ENCODE assay signal across 21 cellular contexts in the genomic region with DNA sequence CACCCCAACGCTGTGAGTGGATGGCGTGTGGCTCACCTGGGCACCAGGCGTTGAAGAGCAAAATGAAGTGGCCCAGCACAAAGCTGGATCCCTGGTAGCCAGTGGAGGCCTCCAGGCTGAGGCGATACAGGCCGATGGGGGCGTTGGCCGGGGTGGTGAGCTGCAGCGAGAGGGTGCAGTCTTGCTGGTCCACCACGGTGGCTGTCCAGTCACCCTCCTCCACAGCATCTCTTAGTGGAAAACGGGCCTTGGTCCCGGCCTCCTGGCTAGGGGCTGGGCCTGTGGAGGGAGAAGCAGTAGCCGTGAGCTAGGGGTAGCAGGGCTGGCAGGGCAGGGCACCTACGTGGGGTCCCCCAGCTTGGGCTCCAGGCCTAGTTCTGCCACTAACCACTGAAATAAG. TPM values are rescaled to one million over a fixed set of nuclear protein-coding genes. Genes with fewer than 3 reads are reported as not detected.
A peak's percentile ranks its signal among the peaks of the same experiment; 100 is the strongest.
DNase-seq lines count a peak whose midpoint lies in the region; ATAC-seq, FAIRE-seq and TF ChIP-seq lines count a peak whose summit lies in the region.
"Had no signal": no experiment of that assay in that cellular context is flagged by ENCODE, and none has a peak within 500 bp of the region (broad histone marks: within the 10 kb centered on the region; RNA-seq: fewer than 3 reads in every experiment).

No MANE protein-coding gene starts in this region.

- in situ Hi-C loops in HepG2 (cut with HindIII; ENCODE audit: extremely low pct_ligation_motif_present, low pct_unique_long_range_greater_than_20kb), result no loop called here

- H4K20me1 ChIP-seq in HepG2 (ENCODE audit: insufficient read depth, low read length), result no peaks in the 10 kb centered on the region

- ATAC-seq in HepG2 (no peak), right lobe of liver (no peak), gastroesophageal sphincter (no peak), psoas muscle (no peak), left lung (no peak)
- ATAC-seq: activated CD4-positive, CD25-positive, alpha-beta regulatory T cell treated with anti-CD3 and anti-CD28 coated beads, Interleukin-2, amount 50 U/mL, for 24 hours; activated CD8-positive, alpha-beta T cell treated with anti-CD3 and anti-CD28 coated beads, Interleukin-2, amount 10 ng/mL, durations not matched to agents 7 days and 5 days had no signal

- POLR2A ChIA-PET in HepG2 (lab: Yijun Ruan, JAX), result interaction anchor here (2.4 kb wide), 1 partner anchor 12 kb away, joined by 13 read pairs; no protein-coding TSS in a partner anchor

- intact Hi-C loops in HepG2 (cut with micrococcal nuclease; ENCODE audit: unreplicated experiment) (no loop called here), right lobe of liver (cut with DNase I) (no loop called here), psoas muscle (cut with DNase I) (no loop called here), vagina (cut with DNase I) (no loop called here), left lung (cut with DNase I) (no loop called here)

- WGBS in HepG2 (ENCODE audit: low lambda C conversion rate), result 92% methylated on average over 12 of the region's 13 CpGs
- 80% methylated on average over 1 of the region's 13 CpGs for WGBS in right lobe of liver (ENCODE audit: insufficient coverage, low coverage, low lambda C conversion rate, missing lambda C conversion rate)
- 80% methylated on average over 1 of the region's 13 CpGs; no CpG with 5 or more reads in 1 of the 2 donors for WGBS in gastroesophageal sphincter (ENCODE audit: low coverage in 1 of 2), 2 donors
- WGBS in psoas muscle, 3 donors, result 91 to 94% (median 93%) methylated on average over 13 of the region's 13 CpGs

- H3K9ac ChIP-seq in HepG2 (ENCODE audit: insufficient read depth, low read depth, low read length), result no peak overlapping the region
- H3K9ac ChIP-seq: SK-N-SH had no signal

- H2AFZ ChIP-seq in HepG2 (ENCODE audit: low read length), result no peak overlapping the region

- TF ChIP-seq EP300 in HepG2 (IDR thresholded peaks at IDR 0.05; ENCODE audit: low read depth in 2 of 2, low read length in 2 of 2), result no peak
- no peak for TF ChIP-seq EP300 in HepG2 (CRISPR knock-in tag; IDR thresholded peaks at IDR 0.05; ENCODE audit: borderline replicate concordance)
- no peak for TF ChIP-seq EP300 in gastroesophageal sphincter (IDR thresholded peaks at IDR 0.05)

- H3K79me2 ChIP-seq in HepG2 (ENCODE audit: insufficient read depth, low read length), result no peaks in the 10 kb centered on the region

- CTCF ChIA-PET in HepG2 (lab: Yijun Ruan, JAX; ENCODE audit: low intra/inter-chr PET ratio, low total read pairs), result no interaction called here

- H3K27ac ChIP-seq in HepG2 (ENCODE audit: extremely low read length, insufficient read depth, low read length) (no peak overlapping the region), right lobe of liver (peak overlapping the region in 1 of 3 donors; percentile 37), gastroesophageal sphincter (peak overlapping the region; percentile 88 to 89 (median 88)), psoas muscle (peak overlapping the region; percentile 63), vagina (peak overlapping the region; percentile 72), left lung (peak overlapping the region in 1 of 2 donors; percentile 62)

- TF ChIP-seq POLR2A in HepG2 (IDR thresholded peaks at IDR 0.05; ENCODE audit: insufficient read depth in 1 of 2, low read depth in 2 of 2, low read length in 2 of 2) (no peak), right lobe of liver (IDR thresholded peaks at IDR 0.05) (no peak), gastroesophageal sphincter (IDR thresholded peaks at IDR 0.05) (no peak), vagina (IDR thresholded peaks at IDR 0.05) (no peak)

- no peak overlapping the region for H3K4me2 ChIP-seq in HepG2 (ENCODE audit: low read depth, low read length)
- H3K4me2 ChIP-seq: SK-N-SH had no signal

- no TSS peak for BruUV-seq in HepG2 (replicated peaks; lab: Mats Ljungman, UMichigan)

- H3K27me3 ChIP-seq in HepG2 (ENCODE audit: control insufficient read depth in 1 of 2, insufficient read depth in 2 of 2, low read length in 2 of 2) (no peaks in the 10 kb centered on the region), right lobe of liver (no peaks in the 10 kb centered on the region), gastroesophageal sphincter (no peaks in the 10 kb centered on the region), psoas muscle (ENCODE audit: insufficient read depth in 3 of 3, low read length in 2 of 3) (no peaks in the 10 kb centered on the region), vagina (no peaks in the 10 kb centered on the region), left lung (no peaks in the 10 kb centered on the region)
- H3K27me3 ChIP-seq: cardiac muscle cell, transverse colon had no signal

- TF ChIP-seq RAD21 in HepG2 (CRISPR knock-in tag; IDR thresholded peaks at IDR 0.05), result no peak

- H3K4me1 ChIP-seq in HepG2 (ENCODE audit: insufficient read depth, low read length) (peaks cover 24% of the 10 kb centered on the region), right lobe of liver (peaks cover 0 to 57% (median 27%) of the 10 kb centered on the region in 4 donors), gastroesophageal sphincter (peaks cover 0 to 99% (median 36%) of the 10 kb centered on the region in 3 donors), psoas muscle (peaks cover 27% of the 10 kb centered on the region), vagina (peaks cover 68% of the 10 kb centered on the region), left lung (peaks cover 23 to 95% of the 10 kb centered on the region in 2 donors)

- H3K4me3 ChIP-seq in HepG2 (replicated peaks in 1 of 3; ENCODE audit: insufficient read depth in 1 of 3, low read depth in 2 of 3, low read length in 3 of 3) (no peak overlapping the region), right lobe of liver (no peak overlapping the region), gastroesophageal sphincter (no peak overlapping the region), psoas muscle (no peak overlapping the region), vagina (no peak overlapping the region), left lung (no peak overlapping the region)
- H3K4me3 ChIP-seq: cardiac muscle cell, transverse colon had no signal

- peaks cover 9 to 16% of the 10 kb centered on the region in 2 experiments; a peak in 4 of 5 replicates for H3K36me3 ChIP-seq in HepG2 (replicated peaks in 1 of 2; ENCODE audit: control insufficient read depth in 1 of 2, insufficient read depth in 2 of 2, low read length in 2 of 2)
- peaks cover 8 to 52% (median 19%) of the 10 kb centered on the region in 4 donors for H3K36me3 ChIP-seq in right lobe of liver
- peaks cover 0 to 46% of the 10 kb centered on the region in 2 donors for H3K36me3 ChIP-seq in gastroesophageal sphincter
- peaks cover 2 to 80% of the 10 kb centered on the region in 2 donors for H3K36me3 ChIP-seq in psoas muscle (ENCODE audit: insufficient read depth in 1 of 2, low read depth in 1 of 2)
- H3K36me3 ChIP-seq in vagina, result peaks cover 0 to 1% of the 10 kb centered on the region in 2 donors
- peaks cover 0 to 35% of the 10 kb centered on the region in 2 donors for H3K36me3 ChIP-seq in left lung
- H3K36me3 ChIP-seq: transverse colon had no signal

- H3K9me3 ChIP-seq in HepG2 (ENCODE audit: low read length), result no peaks in the 10 kb centered on the region
- H3K9me3 ChIP-seq in right lobe of liver, result no peaks in the 10 kb centered on the region
- H3K9me3 ChIP-seq in gastroesophageal sphincter, result no peaks in the 10 kb centered on the region
- no peaks in the 10 kb centered on the region for H3K9me3 ChIP-seq in psoas muscle
- H3K9me3 ChIP-seq in vagina, result no peaks in the 10 kb centered on the region
- H3K9me3 ChIP-seq in left lung, result no peaks in the 10 kb centered on the region
- H3K9me3 ChIP-seq: SK-N-SH, transverse colon had no signal

- FAIRE-seq in HepG2 (lab: Jason Lieb, UNC), result no peak
- FAIRE-seq: small intestine, TTC549 had no signal

- DNase-seq in HepG2 (ENCODE audit: low spot score) (no peak), right lobe of liver (no peak), psoas muscle (no peak), vagina (ENCODE audit: extremely low spot score in 2 of 2) (no peak), SK-N-DZ (ENCODE audit: low spot score) (no peak), NCI-H2081 (lab: John Stamatoyannopoulos, UW) (no peak), left lung (no peak)
- DNase-seq: activated CD8-positive, alpha-beta T cell treated with anti-CD3 and anti-CD28 coated beads, Interleukin-2, amount 10 ng/mL, durations not matched to agents 7 days and 5 days; anterior cingulate cortex; H7; islet precursor cell; NCI-H1092 treated with DMSO at 0.1 percent for 48 hours; NCI-H1930; NCI-H748 treated with DMSO at 0.1 percent for 48 hours; SK-N-SH; small intestine; transverse colon had no signal

- TF ChIP-seq CTCF in HepG2 (CRISPR knock-in tag; IDR thresholded peaks at IDR 0.05) (no peak), right lobe of liver (IDR thresholded peaks at IDR 0.05) (no peak), gastroesophageal sphincter (IDR thresholded peaks at IDR 0.05) (no peak), psoas muscle (IDR thresholded peaks at IDR 0.05) (no peak), vagina (IDR thresholded peaks at IDR 0.05) (no peak), left lung (IDR thresholded peaks at IDR 0.05) (no peak)

RNA-seq across cellular contexts. Expression of gene TGM2, which starts 9.3 kb away (rescaled TPM):
- 4.2 and 4.5 TPM in 2 replicates for total RNA-seq in HepG2 (2016; rRNA removed; fragmentation: Illumina TruSeq; extraction: Trizol)
- 0.61 and 0.88 TPM in 2 replicates for total RNA-seq in HepG2 (2016; cell fraction: cytosol; rRNA removed; fragmentation: Illumina TruSeq; extraction: Trizol; ENCODE audit: low read depth)
- 3.3 and 4.3 TPM in 2 replicates for total RNA-seq in HepG2 (2016; cell fraction: insoluble cytoplasmic fraction; rRNA removed; fragmentation: Illumina TruSeq; extraction: Trizol)
- 2.1 and 2.3 TPM in 2 replicates for total RNA-seq in HepG2 (2016; cell fraction: membrane; rRNA removed; fragmentation: Illumina TruSeq; extraction: Trizol)
- total RNA-seq in HepG2 (2016; cell fraction: nucleus; rRNA removed; fragmentation: Illumina TruSeq; extraction: Trizol), result 4.3 and 4.5 TPM in 2 replicates
- 46.4 and 52.3 TPM in 2 replicates for polyA plus RNA-seq in HepG2 (2011; rRNA removed)
- 39.7 and 45.8 TPM in 2 replicates for polyA plus RNA-seq in HepG2 (2011; cell fraction: cytosol; rRNA removed)
- polyA plus RNA-seq in HepG2 (2011; cell fraction: nucleus; rRNA removed), result 48.4 and 54.8 TPM in 2 replicates
- 14.4 and 32.4 TPM in 2 replicates for polyA plus RNA-seq in HepG2 (2012)
- 1.5 and 1.8 TPM in 2 replicates for polyA plus RNA-seq in HepG2 (2016; cell fraction: cytosol; fragmentation: Illumina TruSeq; extraction: Trizol; ENCODE audit: low read depth)
- 5.3 and 7.5 TPM in 2 replicates for polyA plus RNA-seq in HepG2 (2016; cell fraction: insoluble cytoplasmic fraction; fragmentation: Illumina TruSeq; extraction: Trizol; ENCODE audit: low read depth)
- 2.5 TPM in 2 replicates for polyA plus RNA-seq in HepG2 (2016; cell fraction: membrane; fragmentation: Illumina TruSeq; extraction: Trizol; ENCODE audit: low read depth)
- 7.7 and 9.8 TPM in 2 replicates for polyA plus RNA-seq in HepG2 (2016; cell fraction: nucleus; fragmentation: Illumina TruSeq; extraction: Trizol; ENCODE audit: insufficient read depth, low read depth)
- 39.1 and 112 TPM in 2 replicates for polyA minus RNA-seq in HepG2 (2011; rRNA and poly(A)+ RNA removed; ENCODE audit: low replicate concordance)
- polyA minus RNA-seq in HepG2 (2011; cell fraction: cytosol; rRNA and poly(A)+ RNA removed), result 43.5 and 48.8 TPM in 2 replicates
- polyA minus RNA-seq in HepG2 (2011; cell fraction: nucleus; rRNA and poly(A)+ RNA removed), result 26.7 and 32.2 TPM in 2 replicates
- total RNA-seq in right lobe of liver, result 100 to 1,000 TPM; 135 to 940 (median 474) TPM
- total RNA-seq in gastroesophageal sphincter, result 100 to 1,000 TPM; 163 to 385 (median 188) TPM
- total RNA-seq in psoas muscle, result 100 to 1,000 TPM in 3 of 4 donors, 10 to 100 TPM in 1; 38.0 to 235 (median 134) TPM
- polyA plus RNA-seq in psoas muscle, result 100 to 1,000 TPM in 1 of 3 donors, 10 to 100 TPM in 2; 23.6 to 168 (median 57.4) TPM
- 92.8 TPM for total RNA-seq in vagina
- polyA plus RNA-seq in SK-N-DZ (2014; cell fraction: cytosol; rRNA removed), result 0.56 and 0.81 TPM in 2 replicates
- polyA plus RNA-seq in SK-N-DZ (2014; cell fraction: nucleus; rRNA removed), result 0.08 and 0.23 TPM in 2 replicates
- total RNA-seq in left lung, result 100 to 1,000 TPM; 174 to 391 TPM

Comparison
In these comparisons a context has a peak if more than half of its experiments do, and no peak if none do; other contexts are left out.
1. RNA of gene TGM2, which starts 9.3 kb away (total RNA-seq): 135 to 940 TPM in right lobe of liver, 174 to 391 TPM in left lung, 163 to 385 TPM in gastroesophageal sphincter, 38.0 to 235 TPM in psoas muscle and 92.8 TPM in vagina (single experiment); 0.61 to 4.5 TPM in HepG2; every median in the first group is over 4 times any median in the second.